Comparison of ENCODE assay signal across 1 cellular context in genomic region chr10:1057106-1057657, GRCh38.
TF ChIP-seq lines count a peak whose summit lies in the region.

No MANE protein-coding gene starts in this region.

TF ChIP-seq in GM23338, 12 proteins besides CTCF, POLR2A, EP300 and RAD21 (continued from another document):
- no peak for TF ChIP-seq ZNF462 (CRISPR knock-in tag; IDR thresholded peaks at IDR 0.05)
- no peak for TF ChIP-seq JUNB (IDR thresholded peaks at IDR 0.05; ENCODE audit: unreplicated experiment)
- no peak for TF ChIP-seq ETS1 (IDR thresholded peaks at IDR 0.05)
- no peak for TF ChIP-seq POLR2AphosphoS5 (IDR thresholded peaks at IDR 0.05; ENCODE audit: low read depth)
- no peak for TF ChIP-seq REST (IDR thresholded peaks at IDR 0.05; ENCODE audit: unreplicated experiment)
- TF ChIP-seq EZH2phosphoT487 (IDR thresholded peaks at IDR 0.05; ENCODE audit: unreplicated experiment), result no peak
- no peak for TF ChIP-seq ZNF114 (CRISPR knock-in tag; IDR thresholded peaks at IDR 0.05)
- no peak for TF ChIP-seq NANOG (IDR thresholded peaks at IDR 0.05; ENCODE audit: borderline replicate concordance)
- TF ChIP-seq ZNF331 (CRISPR knock-in tag; IDR thresholded peaks at IDR 0.05; ENCODE audit: low read depth), result no peak
- no peak for TF ChIP-seq STAT1 (IDR thresholded peaks at IDR 0.05; ENCODE audit: unreplicated experiment)
- TF ChIP-seq CREB1 (CRISPR knock-in tag; IDR thresholded peaks at IDR 0.05; ENCODE audit: low read depth), result no peak
